ENCODE assay signal across 17 cellular contexts in the genomic region with DNA sequence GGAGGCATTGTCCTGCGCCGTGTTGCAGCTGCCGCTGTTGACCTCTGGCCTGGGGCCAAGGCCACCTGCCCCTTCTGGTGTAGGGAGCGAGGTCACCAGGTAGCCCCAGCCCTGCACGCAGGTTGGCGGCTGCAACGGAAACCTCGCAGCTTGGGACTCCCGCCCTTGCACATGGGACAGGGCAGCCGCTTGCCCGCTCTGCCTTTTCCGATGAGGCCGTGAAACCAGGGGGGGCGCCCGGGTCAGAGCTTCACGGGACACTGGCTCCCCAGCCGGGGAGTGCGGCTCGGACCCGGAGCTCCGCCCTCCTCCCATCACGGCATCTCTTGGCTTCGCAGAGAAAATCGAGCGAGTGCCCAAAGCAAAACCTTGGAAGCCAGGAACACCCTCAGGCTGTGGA. TPM values are rescaled to one million over a fixed set of nuclear protein-coding genes. Genes with fewer than 3 reads are reported as not detected.
DNase-seq lines count a peak whose midpoint lies in the region; ATAC-seq, FAIRE-seq and TF ChIP-seq lines count a peak whose summit lies in the region.
"Had no signal": no experiment of that assay in that cellular context is flagged by ENCODE, and none has a peak within 500 bp of the region (broad histone marks: within the 10 kb centered on the region; RNA-seq: fewer than 3 reads in every experiment).

No MANE protein-coding gene starts in this region.

- H3K18ac ChIP-seq in H1 (ENCODE audit: extremely low read depth, low read length), result no peak overlapping the region

- H3K4me3 ChIP-seq in HepG2 (replicated peaks in 1 of 3; ENCODE audit: insufficient read depth in 1 of 3, low read depth in 2 of 3, low read length in 3 of 3) (no peak overlapping the region), right lobe of liver (no peak overlapping the region), H7 (ENCODE audit: insufficient read depth, low read depth, low read length) (no peak overlapping the region), H1 (ENCODE audit: extremely low read depth in 1 of 4, insufficient read depth in 2 of 4, low read depth in 3 of 4, low read length in 4 of 4) (no peak overlapping the region), vagina (no peak overlapping the region), mammary epithelial cell (replicated peaks in 1 of 3; ENCODE audit: insufficient read depth in 1 of 3, low read depth in 2 of 3, low read length in 3 of 3) (no peak overlapping the region)
- H3K4me3 ChIP-seq: BLaER1 had no signal

- H3K23ac ChIP-seq in H1 (ENCODE audit: insufficient read length), result no peak overlapping the region

- H4K20me1 ChIP-seq in HepG2 (ENCODE audit: insufficient read depth, low read length) (no peaks in the 10 kb centered on the region), H1 (replicated peaks in 1 of 2; ENCODE audit: control insufficient read depth in 1 of 2, insufficient read depth in 2 of 2, low read length in 2 of 2) (no peaks in the 10 kb centered on the region), mammary epithelial cell (ENCODE audit: insufficient read depth, low read length) (no peaks in the 10 kb centered on the region)
- H4K20me1 ChIP-seq: BLaER1 had no signal

- peak overlapping the region; percentile 51; the same call in 1 of the 2 replicates for H4K8ac ChIP-seq in H1 (ENCODE audit: extremely low read depth, insufficient read depth, low read length)

- H3K4me2 ChIP-seq in HepG2 (ENCODE audit: low read depth, low read length), result no peak overlapping the region
- no peak overlapping the region for H3K4me2 ChIP-seq in H1 (ENCODE audit: insufficient read depth in 1 of 2, low read depth in 2 of 2, low read length in 2 of 2)
- H3K4me2 ChIP-seq in mammary epithelial cell (ENCODE audit: insufficient read depth, low read depth, low read length), result no peak overlapping the region
- H3K4me2 ChIP-seq: BLaER1 had no signal

- no peaks in the 10 kb centered on the region for H3K79me1 ChIP-seq in H1 (ENCODE audit: low read depth, low read length)

- H2BK5ac ChIP-seq in H1 (ENCODE audit: low read depth, low read length), result no peak overlapping the region

- ATAC-seq in HepG2 (no peak), right lobe of liver (no peak), sciatic nerve (no peak)

- H3K27ac ChIP-seq in HepG2 (ENCODE audit: extremely low read length, insufficient read depth, low read length) (no peak overlapping the region), right lobe of liver (no peak overlapping the region), H1 (ENCODE audit: low read depth, low read length) (no peak overlapping the region), vagina (no peak overlapping the region), mammary epithelial cell (ENCODE audit: insufficient read depth, low read depth, low read length) (no peak overlapping the region)
- H3K27ac ChIP-seq: BLaER1 had no signal

- no peaks in the 10 kb centered on the region; a peak in 2 of 5 replicates for H3K27me3 ChIP-seq in HepG2 (ENCODE audit: control insufficient read depth in 1 of 2, insufficient read depth in 2 of 2, low read length in 2 of 2)
- H3K27me3 ChIP-seq in right lobe of liver, result no peaks in the 10 kb centered on the region
- H3K27me3 ChIP-seq in H7 (ENCODE audit: control insufficient read depth, insufficient read depth, low read length), result no peaks in the 10 kb centered on the region
- no peaks in the 10 kb centered on the region; a peak in 1 of 7 replicates for H3K27me3 ChIP-seq in H1 (replicated peaks in 1 of 4; ENCODE audit: control insufficient read depth in 3 of 4, extremely low read depth in 1 of 4, insufficient read depth in 3 of 4, low read length in 3 of 4)
- H3K27me3 ChIP-seq in vagina, result no peaks in the 10 kb centered on the region
- no peaks in the 10 kb centered on the region for H3K27me3 ChIP-seq in mammary epithelial cell (ENCODE audit: insufficient read depth, low read length)
- H3K27me3 ChIP-seq: BLaER1 had no signal

- TF ChIP-seq CTCF in HepG2 (CRISPR knock-in tag; IDR thresholded peaks at IDR 0.05) (no peak), right lobe of liver (IDR thresholded peaks at IDR 0.05) (no peak), H1 (IDR thresholded peaks at IDR 0.05; ENCODE audit: control extremely low read depth in 1 of 3, insufficient read depth in 1 of 3, low read depth in 1 of 3, low read length in 3 of 3) (no peak), vagina (IDR thresholded peaks at IDR 0.05) (no peak), mammary epithelial cell (conservative IDR thresholded peaks at IDR 0.05 in 1 of 2, IDR thresholded peaks at IDR 0.05 in 1 of 2; ENCODE audit: extremely low read depth in 1 of 2, insufficient read depth in 1 of 2, low read depth in 1 of 2, low read length in 2 of 2) (no peak)

- in situ Hi-C loops in HepG2 (cut with HindIII; ENCODE audit: extremely low pct_ligation_motif_present, low pct_unique_long_range_greater_than_20kb) (no loop called here), mammary epithelial cell (cut with MboI; ENCODE audit: low sequenced_read_pairs in 2 of 2) (no loop called here)

- H3K9me3 ChIP-seq in HepG2 (ENCODE audit: low read length) (no peaks in the 10 kb centered on the region), right lobe of liver (no peaks in the 10 kb centered on the region), H1 (ENCODE audit: insufficient read depth in 2 of 2, low read depth in 1 of 2, low read length in 1 of 2) (no peaks in the 10 kb centered on the region), vagina (no peaks in the 10 kb centered on the region), mammary epithelial cell (replicated peaks; ENCODE audit: insufficient read depth, low read length) (no peaks in the 10 kb centered on the region)

- H4K91ac ChIP-seq in H1 (replicated peaks; ENCODE audit: insufficient read length, low read length), result no peak overlapping the region

- no peak overlapping the region for H2BK12ac ChIP-seq in H1 (ENCODE audit: low read depth, low read length)

- WGBS in HepG2 (ENCODE audit: low lambda C conversion rate), result 61% methylated on average over 5 of the region's 25 CpGs
- 84% methylated on average over 12 of the region's 25 CpGs for WGBS in right lobe of liver (ENCODE audit: insufficient coverage, low coverage, low lambda C conversion rate, missing lambda C conversion rate)
- WGBS in H1 (ENCODE audit: extremely low coverage in 1 of 2, insufficient coverage in 1 of 2, insufficient read length in 1 of 2, insufficient replicate concordance in 2 of 2, low coverage in 1 of 2, low lambda C conversion rate in 2 of 2, missing lambda C conversion rate in 1 of 2), 2 experiments, result 92% methylated on average over 24 of the region's 25 CpGs; no CpG with 5 or more reads in 1 of the 2 experiments
- WGBS in mammary epithelial cell (ENCODE audit: low coverage, missing lambda C conversion rate), result 88% methylated on average over 14 of the region's 25 CpGs

- no peak overlapping the region for H2BK120ac ChIP-seq in H1 (replicated peaks; ENCODE audit: low read depth, low read length)

- TF ChIP-seq RAD21 in HepG2 (CRISPR knock-in tag; IDR thresholded peaks at IDR 0.05), result no peak
- TF ChIP-seq RAD21 in H1 (IDR thresholded peaks at IDR 0.05 in 1 of 2, conservative IDR thresholded peaks at IDR 0.05 in 1 of 2; ENCODE audit: low read depth in 2 of 2, low read length in 2 of 2), result no peak

- no peak for DNase-seq in HepG2 (ENCODE audit: low spot score)
- DNase-seq in right lobe of liver, result no peak
- DNase-seq in H7, result peak; percentile 40
- DNase-seq in H1 (ENCODE audit: low read depth in 1 of 2, low spot score in 2 of 2), result no peak
- DNase-seq in vagina (ENCODE audit: extremely low spot score in 2 of 2), result no peak
- DNase-seq in sciatic nerve (ENCODE audit: low spot score), result no peak
- no peak for DNase-seq in mammary epithelial cell
- no peak for DNase-seq in NCI-H2171 treated with DMSO at 0.1 percent for 48 hours (lab: John Stamatoyannopoulos, UW)
- DNase-seq: 8988T; AML-193; Caco-2; CD8-positive, alpha-beta memory T cell; DMS79 treated with DMSO at 0.1 percent for 48 hours; EL; GF-D8; H9 had no signal

- H3K4me1 ChIP-seq in HepG2 (ENCODE audit: insufficient read depth, low read length) (no peaks in the 10 kb centered on the region), right lobe of liver (no peaks in the 10 kb centered on the region), H1 (replicated peaks in 1 of 4; ENCODE audit: control insufficient read depth in 3 of 4, insufficient read depth in 4 of 4, low read length in 3 of 4) (no peaks in the 10 kb centered on the region), vagina (no peaks in the 10 kb centered on the region), mammary epithelial cell (ENCODE audit: insufficient read depth, low read length) (no peaks in the 10 kb centered on the region)
- H3K4me1 ChIP-seq: BLaER1, Caco-2 had no signal

- no peak for FAIRE-seq in HepG2 (lab: Jason Lieb, UNC)
- FAIRE-seq in H1 (lab: Jason Lieb, UNC), result no peak

- no peak overlapping the region for H2BK20ac ChIP-seq in H1 (ENCODE audit: low read length)

- no peaks in the 10 kb centered on the region for H3K23me2 ChIP-seq in H1 (ENCODE audit: low read depth, low read length)

- H2BK15ac ChIP-seq in H1 (ENCODE audit: low read length), result no peak overlapping the region

- H3K14ac ChIP-seq in H1 (ENCODE audit: insufficient read length), result no peak overlapping the region

- no peak overlapping the region for H2AK5ac ChIP-seq in H1 (ENCODE audit: low read depth, low read length)

- BruUV-seq in HepG2 (replicated peaks; lab: Mats Ljungman, UMichigan) (no TSS peak), mammary epithelial cell (replicated peaks; lab: Mats Ljungman, UMichigan) (no TSS peak)

- TF ChIP-seq POLR2A in HepG2 (IDR thresholded peaks at IDR 0.05; ENCODE audit: insufficient read depth in 1 of 2, low read depth in 2 of 2, low read length in 2 of 2), result no peak
- no peak for TF ChIP-seq POLR2A in right lobe of liver (IDR thresholded peaks at IDR 0.05)
- no peak for TF ChIP-seq POLR2A in H1 (IDR thresholded peaks at IDR 0.05; ENCODE audit: control extremely low read depth in 1 of 2, low read depth in 2 of 2, low read length in 2 of 2)
- no peak for TF ChIP-seq POLR2A in vagina (IDR thresholded peaks at IDR 0.05)

- CTCF ChIA-PET in HepG2 (lab: Yijun Ruan, JAX; ENCODE audit: low intra/inter-chr PET ratio, low total read pairs), result no interaction called here
- CTCF ChIA-PET in H1 (lab: Charles Lee; ENCODE audit: partially characterized antibody), result interaction anchor here (1.1 to 1.4 kb wide), 3 partner anchors 14 to 19 kb away, joined by 3 to 4 read pairs (median 4); no protein-coding TSS in a partner anchor
- CTCF ChIA-PET in mammary epithelial cell (lab: Charles Lee; ENCODE audit: low non-redundant PET), result no interaction called here

- no peak overlapping the region for H3K56ac ChIP-seq in H1 (replicated peaks; ENCODE audit: insufficient read length, low read depth, low read length)

- H3K36me3 ChIP-seq in HepG2 (replicated peaks in 1 of 2; ENCODE audit: control insufficient read depth in 1 of 2, insufficient read depth in 2 of 2, low read length in 2 of 2) (no peaks in the 10 kb centered on the region), right lobe of liver (no peaks in the 10 kb centered on the region), H7 (replicated peaks; ENCODE audit: control insufficient read depth, insufficient read depth, low read length) (no peaks in the 10 kb centered on the region), H1 (ENCODE audit: control insufficient read depth in 2 of 4, insufficient read depth in 4 of 4, low read length in 3 of 4) (no peaks in the 10 kb centered on the region), vagina (no peaks in the 10 kb centered on the region), mammary epithelial cell (ENCODE audit: insufficient read depth, low read length) (no peaks in the 10 kb centered on the region)
- H3K36me3 ChIP-seq: BLaER1 had no signal

- dilution Hi-C loops in mammary epithelial cell (cut with HindIII; ENCODE audit: low sequenced_read_pairs), result no loop called here

- no peak overlapping the region for H2AFZ ChIP-seq in HepG2 (ENCODE audit: low read length)
- H2AFZ ChIP-seq in H1 (ENCODE audit: low read length), result no peak overlapping the region
- H2AFZ ChIP-seq in mammary epithelial cell (ENCODE audit: low read depth, low read length), result no peak overlapping the region

- no peak overlapping the region for H3K4ac ChIP-seq in H1 (replicated peaks; ENCODE audit: insufficient read length, low read depth, low read length)

- POLR2A ChIA-PET in HepG2 (lab: Yijun Ruan, JAX) (no interaction called here), H1 (lab: Charles Lee; ENCODE audit: partially characterized antibody) (no interaction called here)

- TF ChIP-seq EP300 in HepG2 (IDR thresholded peaks at IDR 0.05; ENCODE audit: low read depth in 2 of 2, low read length in 2 of 2) (no peak), HepG2 (CRISPR knock-in tag; IDR thresholded peaks at IDR 0.05; ENCODE audit: borderline replicate concordance) (no peak), H1 (IDR thresholded peaks at IDR 0.05; ENCODE audit: borderline replicate concordance in 1 of 2, low read depth in 2 of 2, low read length in 2 of 2) (no peak)

- H4K5ac ChIP-seq in H1 (ENCODE audit: insufficient read length, low read depth, low read length), result no peak overlapping the region

- intact Hi-C loops in HepG2 (cut with micrococcal nuclease; ENCODE audit: unreplicated experiment) (no loop called here), right lobe of liver (cut with DNase I) (no loop called here), vagina (cut with DNase I) (no loop called here), sciatic nerve (cut with DNase I) (no loop called here), mammary epithelial cell (cut with micrococcal nuclease) (no loop called here)

- H3K79me2 ChIP-seq in HepG2 (ENCODE audit: insufficient read depth, low read length) (no peaks in the 10 kb centered on the region), H1 (ENCODE audit: control insufficient read depth in 1 of 2, insufficient read depth in 2 of 2, low read length in 2 of 2) (no peaks in the 10 kb centered on the region), mammary epithelial cell (ENCODE audit: insufficient read depth, low read length) (no peaks in the 10 kb centered on the region)

- H3K9ac ChIP-seq in HepG2 (ENCODE audit: insufficient read depth, low read depth, low read length), result no peak overlapping the region
- H3K9ac ChIP-seq in H1 (replicated peaks in 1 of 4; ENCODE audit: extremely low read depth in 1 of 4, low read depth in 3 of 4, low read length in 3 of 4), result no peak overlapping the region
- no peak overlapping the region for H3K9ac ChIP-seq in mammary epithelial cell (ENCODE audit: insufficient read depth, low read length)
- H3K9ac ChIP-seq: BLaER1 had no signal

RNA-seq across cellular contexts. Expression of gene DNAH10, which starts 25.4 kb away (rescaled TPM):
- total RNA-seq in HepG2 (2016; rRNA removed; fragmentation: Illumina TruSeq; extraction: Trizol) (0.02 and 0.06 TPM in 2 replicates), right lobe of liver (under 1 TPM in 5 of 6 experiments, not detected in 1; under 0.01 to 0.40 (median 0.16) TPM), vagina (not detected), sciatic nerve (0.76 TPM), mammary epithelial cell (under 1 TPM; 0.50 to 0.96 TPM)
- total RNA-seq in HepG2 (2016; cell fraction: cytosol; rRNA removed; fragmentation: Illumina TruSeq; extraction: Trizol; ENCODE audit: low read depth), result under 0.01 and 0.09 TPM in 2 replicates
- 0.04 and 0.10 TPM in 2 replicates for total RNA-seq in HepG2 (2016; cell fraction: insoluble cytoplasmic fraction; rRNA removed; fragmentation: Illumina TruSeq; extraction: Trizol)
- total RNA-seq in HepG2 (2016; cell fraction: membrane; rRNA removed; fragmentation: Illumina TruSeq; extraction: Trizol), result 0.06 TPM in 1 of 2 replicates, not detected in the other
- 0.03 and 0.31 TPM in 2 replicates for total RNA-seq in HepG2 (2016; cell fraction: nucleus; rRNA removed; fragmentation: Illumina TruSeq; extraction: Trizol)
- polyA plus RNA-seq in HepG2 (2011; rRNA removed) (0.01 and 0.08 TPM in 2 replicates), H1 (2011; rRNA removed) (0.02 and 0.09 TPM in 2 replicates), mammary epithelial cell (0.16 TPM)
- polyA plus RNA-seq in HepG2 (2011; cell fraction: cytosol; rRNA removed), result 0.01 and 0.04 TPM in 2 replicates
- polyA plus RNA-seq in HepG2 (2011; cell fraction: nucleus; rRNA removed), result 0.10 and 0.12 TPM in 2 replicates
- 0.08 and 0.23 TPM in 2 replicates for polyA plus RNA-seq in HepG2 (2012)
- not detected in 2 replicates for polyA plus RNA-seq in HepG2 (2016; cell fraction: cytosol; fragmentation: Illumina TruSeq; extraction: Trizol; ENCODE audit: low read depth)
- polyA plus RNA-seq in HepG2 (2016; cell fraction: insoluble cytoplasmic fraction; fragmentation: Illumina TruSeq; extraction: Trizol; ENCODE audit: low read depth), result not detected in 2 replicates
- polyA plus RNA-seq in HepG2 (2016; cell fraction: membrane; fragmentation: Illumina TruSeq; extraction: Trizol; ENCODE audit: low read depth), result not detected in 2 replicates
- not detected in 2 replicates for polyA plus RNA-seq in HepG2 (2016; cell fraction: nucleus; fragmentation: Illumina TruSeq; extraction: Trizol; ENCODE audit: insufficient read depth, low read depth)
- polyA minus RNA-seq in HepG2 (2011; rRNA and poly(A)+ RNA removed; ENCODE audit: low replicate concordance), result under 0.01 and 0.02 TPM in 2 replicates
- polyA minus RNA-seq in HepG2 (2011; cell fraction: cytosol; rRNA and poly(A)+ RNA removed), result not detected in 2 replicates
- polyA minus RNA-seq in HepG2 (2011; cell fraction: nucleus; rRNA and poly(A)+ RNA removed), result under 0.01 and 0.25 TPM in 2 replicates
- total RNA-seq in H7 (2014; rRNA removed; shearing (Covaris generic)), result 0.03 TPM in 1 of 2 replicates, not detected in the other
- total RNA-seq in H1 (2021; fragmentation: NEBNext Ultra II Directional; extraction: Animal tissue kit (Norgen Biotek cat#: 25700)), result 0.24 and 0.27 TPM in 2 replicates
- polyA plus RNA-seq in H1 (2011; cell fraction: cytosol; rRNA removed), result 0.05 TPM
- polyA plus RNA-seq in H1 (2011; cell fraction: nucleus; rRNA removed), result 0.10 TPM
- polyA plus RNA-seq in H1 (2012, experiment 1 of 2), result 0.03 to 0.09 TPM (median 0.06 TPM) in 4 replicates
- not detected for polyA plus RNA-seq in H1 (2012, experiment 2 of 2)
- 0.02 TPM for polyA plus RNA-seq in H1 (2013, experiment 1 of 2)
- 0.06 TPM for polyA plus RNA-seq in H1 (2013, experiment 2 of 2)
- 0.10 and 0.16 TPM in 2 replicates for polyA minus RNA-seq in H1 (2011; rRNA and poly(A)+ RNA removed)
- not detected for polyA minus RNA-seq in H1 (2011; cell fraction: cytosol; rRNA and poly(A)+ RNA removed)
- 0.20 TPM for polyA minus RNA-seq in H1 (2011; cell fraction: nucleus; rRNA and poly(A)+ RNA removed)
- polyA minus RNA-seq in mammary epithelial cell, result 0.16 TPM
- polyA plus RNA-seq: CD8-positive, alpha-beta memory T cell had no signal
